ENCODE assay signal across 20 cellular contexts in the genomic region with DNA sequence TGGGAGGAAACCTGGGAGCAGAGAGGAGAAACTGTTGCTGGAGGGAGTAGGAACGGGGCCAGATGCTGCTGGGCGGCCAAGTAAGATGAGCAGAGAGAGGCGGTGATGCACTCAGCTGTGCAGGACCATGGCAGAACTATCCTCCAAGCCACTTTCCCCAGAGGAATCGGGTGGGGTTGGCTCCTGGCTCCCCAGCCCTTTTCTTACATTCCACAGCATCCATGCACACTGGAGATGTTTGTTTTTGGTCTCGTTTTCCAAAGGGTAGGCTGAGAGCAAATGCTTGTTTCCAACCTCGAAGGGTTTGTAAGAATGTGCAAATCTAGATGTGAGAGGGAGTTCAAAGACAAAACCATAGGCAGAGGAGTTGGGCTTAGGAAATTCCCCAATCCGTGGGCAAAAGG.
DNase-seq lines count a peak whose midpoint lies in the region; ATAC-seq and TF ChIP-seq lines count a peak whose summit lies in the region.
"Had no signal": no experiment of that assay in that cellular context is flagged by ENCODE, and none has a peak within 500 bp of the region (broad histone marks: within the 10 kb centered on the region; RNA-seq: fewer than 3 reads in every experiment).

No MANE protein-coding gene starts in this region.

- H3K9ac ChIP-seq in adipocyte (ENCODE audit: low read length) = no peak overlapping the region

- H3K27me3 ChIP-seq in adipocyte (replicated peaks; ENCODE audit: control insufficient read depth, insufficient read depth, low read length) = no peaks in the 10 kb centered on the region
- H3K27me3 ChIP-seq: spleen had no signal

- TF ChIP-seq CTCF in fibroblast of the aortic adventitia (IDR thresholded peaks at IDR 0.05; ENCODE audit: insufficient read depth, low read length) = no peak

- H3K4me1 ChIP-seq in adipocyte (ENCODE audit: control insufficient read depth, insufficient read depth, low read length) = peaks cover 24% of the 10 kb centered on the region

- intact Hi-C loops in sciatic nerve (cut with DNase I) = no loop called here

- ATAC-seq in sciatic nerve (peak; percentile 39), HG03139 (IDR thresholded peaks at IDR 0.05; ENCODE audit: unreplicated experiment) (no peak)
- ATAC-seq: activated CD8-positive, alpha-beta T cell treated with anti-CD3 and anti-CD28 coated beads for 36 hours; activated T-cell treated with anti-CD3 and anti-CD28 coated beads, Interleukin-2, amount 50 U/mL, for 72 hours; K562 had no signal

- no peak overlapping the region for H3K27ac ChIP-seq in substantia nigra (ENCODE audit: low read depth, low read length, poor library complexity, severe bottlenecking)
- H3K27ac ChIP-seq: spleen had no signal

- H3K4me3 ChIP-seq in adipocyte (ENCODE audit: low read length) = no peak overlapping the region
- no peak overlapping the region for H3K4me3 ChIP-seq in fibroblast of the aortic adventitia (ENCODE audit: low read depth, low read length)
- H3K4me3 ChIP-seq: K562, spleen had no signal

- DNase-seq in AG08396 (ENCODE audit: low spot score) (peak; percentile 28), adipocyte (ENCODE audit: low read depth) (peak; percentile 58), fibroblast of the aortic adventitia (ENCODE audit: low read depth) (peak; percentile 67), sciatic nerve (ENCODE audit: low spot score) (no peak), substantia nigra (lab: John Stamatoyannopoulos, UW) (no peak), DMS153 (lab: John Stamatoyannopoulos, UW) (no peak), AML-193 (lab: John Stamatoyannopoulos, UW) (no peak)
- DNase-seq: ACHN; activated CD8-positive, alpha-beta T cell treated with anti-CD3 and anti-CD28 coated beads for 36 hours; activated T-cell treated with anti-CD3 and anti-CD28 coated beads, Interleukin-2, amount 50 U/mL, for 72 hours; Calu3; foreskin melanocyte; NCI-H1092 treated with DMSO at 0.1 percent for 48 hours; NCI-H2107; NCI-H69; SHP77 treated with DMSO at 0.1 percent for 48 hours; spleen; trophoblast cell had no signal

- H3K9me3 ChIP-seq in adipocyte (ENCODE audit: control insufficient read depth, low read length) = no peaks in the 10 kb centered on the region
- H3K9me3 ChIP-seq: spleen had no signal

- peaks cover 96% of the 10 kb centered on the region for H3K36me3 ChIP-seq in adipocyte (ENCODE audit: control insufficient read depth, insufficient read depth, low read length, severe bottlenecking)

Comparison
In these comparisons a context has a peak if more than half of its experiments do, and no peak if none do; other contexts are left out.
1. DNase-seq: peak in AG08396 (single experiment), adipocyte (single experiment) and fibroblast of the aortic adventitia (single experiment); none in sciatic nerve (single experiment), substantia nigra (0 of 49), DMS153 (single experiment) and AML-193 (0 of 2).